In the genomic region with DNA sequence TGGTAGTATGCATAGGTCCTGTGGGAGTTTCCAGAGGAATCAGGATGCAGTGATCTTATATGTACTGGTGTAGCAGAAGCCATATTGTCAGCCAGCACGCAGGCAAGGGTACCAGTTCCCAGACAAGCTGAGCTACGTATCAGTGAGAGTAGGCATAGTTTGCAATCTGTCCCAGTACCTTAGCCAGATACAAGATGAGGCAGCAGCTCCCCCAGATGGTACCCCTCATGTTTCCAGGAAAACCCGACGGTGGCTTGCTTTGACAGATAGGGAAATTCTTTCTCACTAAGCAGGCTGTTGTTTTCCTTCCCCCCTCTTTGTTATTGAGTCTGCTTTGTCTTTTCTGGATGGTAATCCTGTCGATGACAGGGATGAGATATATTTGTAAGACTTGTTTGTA, we compare ENCODE assay signal across 12 cellular contexts.
DNase-seq lines count a peak whose midpoint lies in the region; ATAC-seq, FAIRE-seq and TF ChIP-seq lines count a peak whose summit lies in the region.
"Had no signal": no experiment of that assay in that cellular context is flagged by ENCODE, and none has a peak within 500 bp of the region (broad histone marks: within the 10 kb centered on the region; RNA-seq: fewer than 3 reads in every experiment).

No MANE protein-coding gene starts in this region.

- no peak overlapping the region for H3K27ac ChIP-seq in OCI-LY3 (ENCODE audit: low read length)
- H3K27ac ChIP-seq in HepG2 (ENCODE audit: extremely low read length, insufficient read depth, low read length) = no peak overlapping the region
- H3K27ac ChIP-seq: parathyroid adenoma had no signal

- no peak for DNase-seq in AG10803 (ENCODE audit: low read depth)
- peak; percentile 6 for DNase-seq in activated effector memory CD4-positive, alpha-beta T cell treated with Interleukin-2 at 50 U/mL for 16 hours
- no peak for DNase-seq in HepG2 (ENCODE audit: low spot score)
- no peak for DNase-seq in HCEC 1CT
- no peak for DNase-seq in NCI-H345 (lab: John Stamatoyannopoulos, UW)
- DNase-seq: HFFc6, NCI-H748 treated with DMSO at 0.1 percent for 48 hours had no signal

- TF ChIP-seq RAD21 in HepG2 (CRISPR knock-in tag; IDR thresholded peaks at IDR 0.05) = no peak

- H3K27me3 ChIP-seq in OCI-LY3 (ENCODE audit: low read depth, low read length) (no peaks in the 10 kb centered on the region), HepG2 (ENCODE audit: control insufficient read depth in 1 of 2, insufficient read depth in 2 of 2, low read length in 2 of 2) (no peaks in the 10 kb centered on the region)

- TF ChIP-seq POLR2A in HepG2 (IDR thresholded peaks at IDR 0.05; ENCODE audit: insufficient read depth in 1 of 2, low read depth in 2 of 2, low read length in 2 of 2) = no peak

- H3K9ac ChIP-seq in OCI-LY3 (ENCODE audit: low read length) = no peak overlapping the region
- H3K9ac ChIP-seq in HepG2 (ENCODE audit: insufficient read depth, low read depth, low read length) = no peak overlapping the region
- H3K9ac ChIP-seq: parathyroid adenoma had no signal

- no peak overlapping the region for H3K4me3 ChIP-seq in AG10803 (ENCODE audit: low read length)
- no peak overlapping the region for H3K4me3 ChIP-seq in OCI-LY3 (ENCODE audit: low read length)
- H3K4me3 ChIP-seq in HepG2 (replicated peaks in 1 of 3; ENCODE audit: insufficient read depth in 1 of 3, low read depth in 2 of 3, low read length in 3 of 3) = no peak overlapping the region

- POLR2A ChIA-PET in HepG2 (lab: Yijun Ruan, JAX) = no interaction called here

- 90% methylated on average over 5 of the region's 5 CpGs for WGBS in HepG2 (ENCODE audit: low lambda C conversion rate)

- ATAC-seq in HepG2 (no peak), GM21723 (IDR thresholded peaks at IDR 0.05; ENCODE audit: unreplicated experiment) (no peak), GM19351 (IDR thresholded peaks at IDR 0.05; ENCODE audit: unreplicated experiment) (no peak)

- no peak overlapping the region for H3K4me2 ChIP-seq in OCI-LY3 (ENCODE audit: low read length)
- no peak overlapping the region for H3K4me2 ChIP-seq in HepG2 (ENCODE audit: low read depth, low read length)

- CTCF ChIA-PET in HepG2 (lab: Yijun Ruan, JAX; ENCODE audit: low intra/inter-chr PET ratio, low total read pairs) = no interaction called here

- FAIRE-seq in HepG2 (lab: Jason Lieb, UNC) = no peak

- no peak for TF ChIP-seq EP300 in HepG2 (IDR thresholded peaks at IDR 0.05; ENCODE audit: low read depth in 2 of 2, low read length in 2 of 2)
- no peak for TF ChIP-seq EP300 in HepG2 (CRISPR knock-in tag; IDR thresholded peaks at IDR 0.05; ENCODE audit: borderline replicate concordance)

- no peaks in the 10 kb centered on the region for H3K36me3 ChIP-seq in OCI-LY3 (replicated peaks; ENCODE audit: low read depth, low read length)
- no peaks in the 10 kb centered on the region; a peak in 1 of 5 replicates for H3K36me3 ChIP-seq in HepG2 (replicated peaks in 1 of 2; ENCODE audit: control insufficient read depth in 1 of 2, insufficient read depth in 2 of 2, low read length in 2 of 2)

- H3K79me2 ChIP-seq in OCI-LY3 (ENCODE audit: low read length) (no peaks in the 10 kb centered on the region), HepG2 (ENCODE audit: insufficient read depth, low read length) (no peaks in the 10 kb centered on the region)

- H3K9me3 ChIP-seq in OCI-LY3 (ENCODE audit: insufficient read depth, low read length) (no peaks in the 10 kb centered on the region), HepG2 (ENCODE audit: low read length) (no peaks in the 10 kb centered on the region)
- H3K9me3 ChIP-seq: Caco-2 had no signal

- in situ Hi-C loops in HepG2 (cut with HindIII; ENCODE audit: extremely low pct_ligation_motif_present, low pct_unique_long_range_greater_than_20kb) = no loop called here

- H4K20me1 ChIP-seq in OCI-LY3 (ENCODE audit: insufficient read depth, low read length) = 0 out of 2 replicates have a peak, but pooled peaks cover 3% of the 10 kb centered on the region
- H4K20me1 ChIP-seq in HepG2 (ENCODE audit: insufficient read depth, low read length) = no peaks in the 10 kb centered on the region

- H3K4me1 ChIP-seq in OCI-LY3 (ENCODE audit: low read length) (no peaks in the 10 kb centered on the region), HepG2 (ENCODE audit: insufficient read depth, low read length) (peaks cover 21% of the 10 kb centered on the region)
- H3K4me1 ChIP-seq: Caco-2, parathyroid adenoma had no signal

- intact Hi-C loops in HepG2 (cut with micrococcal nuclease; ENCODE audit: unreplicated experiment) = no loop called here

- BruUV-seq in HepG2 (replicated peaks; lab: Mats Ljungman, UMichigan) = no TSS peak

- TF ChIP-seq CTCF in AG10803 (conservative IDR thresholded peaks at IDR 0.05; ENCODE audit: low read length) = peak; percentile 23; the same call in 1 of the 2 replicates
- TF ChIP-seq CTCF in OCI-LY3 (IDR thresholded peaks at IDR 0.05; ENCODE audit: low read depth, low read length) = peak; percentile 18
- TF ChIP-seq CTCF in HepG2 (CRISPR knock-in tag; IDR thresholded peaks at IDR 0.05) = peak; percentile 28; the same call in 1 of the 2 replicates

- no peak overlapping the region for H2AFZ ChIP-seq in OCI-LY3 (ENCODE audit: low read depth, low read length)
- no peak overlapping the region for H2AFZ ChIP-seq in HepG2 (ENCODE audit: low read length)
- H2AFZ ChIP-seq: parathyroid adenoma had no signal

TF ChIP-seq in HepG2, 621 proteins besides CTCF, POLR2A, EP300 and RAD21:
- TF ChIP-seq KDM6A (CRISPR knock-in tag; IDR thresholded peaks at IDR 0.05; ENCODE audit: low read depth) (no peak), ZNF652 (CRISPR knock-in tag; IDR thresholded peaks at IDR 0.05; ENCODE audit: borderline replicate concordance, low read depth) (no peak), STAG1 (CRISPR knock-in tag; IDR thresholded peaks at IDR 0.05) (peak; percentile 44)
